ENCODE assay signal across 8 cellular contexts in genomic region chr16:77169650-77170236, GRCh38. TPM values are rescaled to one million over a fixed set of nuclear protein-coding genes. Genes with fewer than 3 reads are reported as not detected.
A peak's percentile ranks its signal among the peaks of the same experiment; 100 is the strongest.
DNase-seq lines count a peak whose midpoint lies in the region; ATAC-seq and TF ChIP-seq lines count a peak whose summit lies in the region.

No MANE protein-coding gene starts in this region.

- TF ChIP-seq CTCF in BE2C (IDR thresholded peaks at IDR 0.05; ENCODE audit: low read depth, low read length) (peak; percentile 93), sigmoid colon (IDR thresholded peaks at IDR 0.05) (peak in 1 of 4 experiments; percentile 15)

- TF ChIP-seq EP300 in sigmoid colon (IDR thresholded peaks at IDR 0.05) = no peak

- ATAC-seq in GM18502 (IDR thresholded peaks at IDR 0.05; ENCODE audit: poor library complexity, unreplicated experiment) = peak; percentile 83
- ATAC-seq in HG03095 (IDR thresholded peaks at IDR 0.05; ENCODE audit: unreplicated experiment) = peak; percentile 48
- ATAC-seq in stimulated activated naive CD8-positive, alpha-beta T cell treated with anti-CD3 and anti-CD28 coated beads, Interleukin-15, Interleukin-2, amounts not matched to agents 100 U/mL and 50 U/mL, for 24 hours = peak; percentile 49

- H3K27ac ChIP-seq in sigmoid colon = no peak overlapping the region

- DNase-seq in BE2C (peak; percentile 72), NCI-H526 (lab: John Stamatoyannopoulos, UW) (peak; percentile 11 to 66), inferior parietal cortex (ENCODE audit: extremely low spot score) (peak; percentile 47), sigmoid colon (no peak)
- peak; percentile 52 to 58 for DNase-seq in activated T-cell treated with anti-CD3 and anti-CD28 coated beads, Interleukin-2, amount 50 U/mL, for 48 hours
- peak; percentile 54 for DNase-seq in stimulated activated naive CD8-positive, alpha-beta T cell treated with anti-CD3 and anti-CD28 coated beads, Interleukin-15, Interleukin-2, amounts not matched to agents 100 U/mL and 50 U/mL, for 24 hours

- no peaks in the 10 kb centered on the region for H3K27me3 ChIP-seq in BE2C
- peaks cover 0 to 19% (median 8%) of the 10 kb centered on the region in 3 donors for H3K27me3 ChIP-seq in sigmoid colon

- H3K36me3 ChIP-seq in BE2C = no peaks in the 10 kb centered on the region
- H3K36me3 ChIP-seq in sigmoid colon = no peaks in the 10 kb centered on the region

- no peaks in the 10 kb centered on the region for H3K9me3 ChIP-seq in BE2C
- no peaks in the 10 kb centered on the region for H3K9me3 ChIP-seq in sigmoid colon

- no peak for TF ChIP-seq POLR2A in sigmoid colon (IDR thresholded peaks at IDR 0.05)

- WGBS in sigmoid colon, 2 donors = 14 to 18% methylated on average over 6 of the region's 6 CpGs

- H3K4me1 ChIP-seq in BE2C = no peaks in the 10 kb centered on the region
- H3K4me1 ChIP-seq in sigmoid colon = no peaks in the 10 kb centered on the region

- intact Hi-C loops in sigmoid colon (cut with DNase I) = no loop called here

- H3K4me3 ChIP-seq in BE2C (ENCODE audit: low read depth, low read length) (no peak overlapping the region), sigmoid colon (no peak overlapping the region)

RNA-seq across cellular contexts. Expression of gene MON1B, which starts 21.2 kb away (rescaled TPM):
- 48.2 TPM for polyA plus RNA-seq in BE2C (2012; ENCODE audit: insufficient read depth, insufficient read length, low read depth)
- total RNA-seq in sigmoid colon = 10 to 100 TPM; 12.8 to 19.4 (median 13.5) TPM
- 10 to 100 TPM; 12.0 to 38.6 (median 16.6) TPM for polyA plus RNA-seq in sigmoid colon

RNA-seq across cellular contexts. Expression of gene SYCE1L, which starts 29.5 kb away (rescaled TPM):
- polyA plus RNA-seq in BE2C (2012; ENCODE audit: insufficient read depth, insufficient read length, low read depth) = 4.8 TPM
- total RNA-seq in sigmoid colon = 1 to 10 TPM in 1 of 4 donors, under 1 TPM in 1, not detected in 2; 0.71 to 2.1 TPM
- 1 to 10 TPM in 2 of 3 donors, under 1 TPM in 1; 0.92 to 4.8 (median 1.2) TPM for polyA plus RNA-seq in sigmoid colon
